Comparison of ENCODE assay signal across 23 cellular contexts in genomic region chr10:16384064-16384463, GRCh38. TPM values are rescaled to one million over a fixed set of nuclear protein-coding genes. Genes with fewer than 3 reads are reported as not detected.
A peak's percentile ranks its signal among the peaks of the same experiment; 100 is the strongest.
DNase-seq lines count a peak whose midpoint lies in the region; TF ChIP-seq lines count a peak whose summit lies in the region.
"Had no signal": no experiment of that assay in that cellular context is flagged by ENCODE, and none has a peak within 500 bp of the region (broad histone marks: within the 10 kb centered on the region; RNA-seq: fewer than 3 reads in every experiment).

No MANE protein-coding gene starts in this region.

- no CpG with 5 or more reads among the region's 13 CpGs for WGBS in neuronal stem cell (ENCODE audit: extremely low coverage in 2 of 2, insufficient read length in 2 of 2, insufficient replicate concordance in 1 of 2), 2 donors

- H2BK120ac ChIP-seq in neuronal stem cell (ENCODE audit: low read depth, low read length): no peak overlapping the region

- POLR2A ChIA-PET in CD8-positive, alpha-beta memory T cell (lab: Charles Lee): no interaction called here

- no peak for TF ChIP-seq CTCF in HFFc6 (IDR thresholded peaks at IDR 0.05)

- H3K9me3 Mint-ChIP-seq in HFFc6: peaks cover 11% of the 10 kb centered on the region
- H3K9me3 Mint-ChIP-seq in CD8-positive, alpha-beta memory T cell: no peaks in the 10 kb centered on the region
- H3K9me3 Mint-ChIP-seq: activated naive CD4-positive, alpha-beta T cell treated with anti-CD3 and anti-CD28 coated beads, Interleukin-2, amount 50 U/mL, for 72 hours; CD4-positive, CD25-positive, alpha-beta regulatory T cell; central memory CD8-positive, alpha-beta T cell; stimulated activated naive CD8-positive, alpha-beta T cell treated with anti-CD3 and anti-CD28 coated beads, Interleukin-15, Interleukin-2, amounts not matched to agents 100 ng/mL and 50 ng/mL, for 24 hours had no signal

- H3K4me1 ChIP-seq in neuronal stem cell (ENCODE audit: control insufficient read depth in 2 of 2, insufficient read depth in 1 of 2, low read depth in 1 of 2, low read length in 2 of 2): peaks cover 0 to 2% of the 10 kb centered on the region in 2 donors
- no peaks in the 10 kb centered on the region for H3K4me1 ChIP-seq in CD8-positive, alpha-beta memory T cell (ENCODE audit: insufficient read depth, low read length)
- H3K4me1 ChIP-seq: ascending aorta, right atrium auricular region, SJCRH30, tibial nerve had no signal

- H3K27me3 ChIP-seq in neuronal stem cell (ENCODE audit: control insufficient read depth in 3 of 3, insufficient read depth in 3 of 3, low read depth in 1 of 3, low read length in 3 of 3): peaks cover 0 to 5% (median 0%) of the 10 kb centered on the region in 3 experiments
- no peaks in the 10 kb centered on the region for H3K27me3 ChIP-seq in CD8-positive, alpha-beta memory T cell (ENCODE audit: insufficient read depth, low read length, poor library complexity, severe bottlenecking)
- H3K27me3 ChIP-seq: ascending aorta, right atrium auricular region, tibial nerve had no signal

- no peak overlapping the region for H3K4me3 ChIP-seq in neuronal stem cell (ENCODE audit: low read length in 2 of 2)
- H3K4me3 ChIP-seq in CD8-positive, alpha-beta memory T cell (ENCODE audit: low read length): no peak overlapping the region
- H3K4me3 ChIP-seq: ascending aorta, lung, right atrium auricular region, SJCRH30, tibial nerve had no signal

- H3K4ac ChIP-seq in neuronal stem cell (ENCODE audit: low read length): no peak overlapping the region

- no peak overlapping the region for H2BK15ac ChIP-seq in neuronal stem cell (ENCODE audit: low read length)

- no peak overlapping the region for H3K9ac ChIP-seq in neuronal stem cell (ENCODE audit: low read depth, low read length, poor library complexity)

- H3K4me1 Mint-ChIP-seq in HFFc6 (ENCODE audit: low read depth): 0 out of 2 replicates have a peak, but pooled peaks cover 4% of the 10 kb centered on the region
- no peaks in the 10 kb centered on the region for H3K4me1 Mint-ChIP-seq in CD8-positive, alpha-beta memory T cell
- H3K4me1 Mint-ChIP-seq: central memory CD8-positive, alpha-beta T cell had no signal

- H3K4me2 ChIP-seq in neuronal stem cell (ENCODE audit: insufficient read depth, low read length, poor library complexity, severe bottlenecking): no peak overlapping the region

- no peak overlapping the region for H2AK5ac ChIP-seq in neuronal stem cell (ENCODE audit: low read depth, low read length)

- CTCF ChIA-PET in CD8-positive, alpha-beta memory T cell (lab: Charles Lee): no interaction called here

- H3K36me3 Mint-ChIP-seq in HFFc6 (ENCODE audit: low read depth): no peaks in the 10 kb centered on the region
- H3K36me3 Mint-ChIP-seq in CD8-positive, alpha-beta memory T cell: no peaks in the 10 kb centered on the region
- H3K36me3 Mint-ChIP-seq: activated naive CD4-positive, alpha-beta T cell treated with anti-CD3 and anti-CD28 coated beads, Interleukin-2, amount 50 U/mL, for 72 hours; CD4-positive, CD25-positive, alpha-beta regulatory T cell had no signal

- H3K14ac ChIP-seq in neuronal stem cell (ENCODE audit: low read length): no peak overlapping the region

- H3K36me3 ChIP-seq in neuronal stem cell (replicated peaks in 1 of 2; ENCODE audit: control insufficient read depth in 2 of 2, insufficient read depth in 2 of 2, low read length in 2 of 2): no peaks in the 10 kb centered on the region
- H3K36me3 ChIP-seq in CD8-positive, alpha-beta memory T cell (ENCODE audit: insufficient read depth, low read length): no peaks in the 10 kb centered on the region
- H3K36me3 ChIP-seq: ascending aorta, right atrium auricular region, SJCRH30, tibial nerve had no signal

- H4K8ac ChIP-seq in neuronal stem cell (ENCODE audit: low read depth, low read length): no peak overlapping the region

- no peak overlapping the region for H3K4me3 Mint-ChIP-seq in HFFc6
- no peak overlapping the region for H3K4me3 Mint-ChIP-seq in CD8-positive, alpha-beta memory T cell
- H3K4me3 Mint-ChIP-seq: CD4-positive, CD25-positive, alpha-beta regulatory T cell; central memory CD8-positive, alpha-beta T cell; stimulated activated naive CD8-positive, alpha-beta T cell treated with anti-CD3 and anti-CD28 coated beads, Interleukin-15, Interleukin-2, amounts not matched to agents 100 ng/mL and 50 ng/mL, for 24 hours had no signal

- no peak overlapping the region for H3K27ac ChIP-seq in neuronal stem cell (replicated peaks; ENCODE audit: low read length)
- H3K27ac ChIP-seq in CD8-positive, alpha-beta memory T cell (ENCODE audit: low read depth, low read length): no peak overlapping the region
- H3K27ac ChIP-seq: ascending aorta, right atrium auricular region, SJCRH30, tibial nerve had no signal

- DNase-seq in DMS 273 (lab: John Stamatoyannopoulos, UW; ENCODE audit: unreplicated experiment) (peak; percentile 94), NCI-H1092 (lab: John Stamatoyannopoulos, UW) (peak; percentile 80), SK-N-DZ (ENCODE audit: low spot score) (peak; percentile 82), myocyte (ENCODE audit: low read depth) (peak; percentile 26), HFFc6 (no peak), neuronal stem cell (ENCODE audit: low spot score) (no peak), NCI-H2107 (lab: John Stamatoyannopoulos, UW) (no peak)
- DNase-seq in CD8-positive, alpha-beta memory T cell: no peak
- DNase-seq: activated CD4-positive, alpha-beta T cell treated with anti-CD3 and anti-CD28 coated beads for 48 hours; CD4-positive, CD25-positive, alpha-beta regulatory T cell; DMS79 treated with DMSO at 0.1 percent for 48 hours; islet precursor cell; Kasumi-1; NCI-H1105; NK-92 treated with Interleukin-12 subunit alpha and Interleukin-12 subunit beta, amount 100 ng/mL, for 24 hours; SJCRH30 had no signal

- no peak overlapping the region for H3K18ac ChIP-seq in neuronal stem cell (ENCODE audit: low read length)

- no peak overlapping the region for H2AFZ ChIP-seq in neuronal stem cell (ENCODE audit: low read length)

- H2BK12ac ChIP-seq in neuronal stem cell (ENCODE audit: low read length): no peak overlapping the region

- no peak overlapping the region for H3K27ac Mint-ChIP-seq in HFFc6
- H3K27ac Mint-ChIP-seq in CD8-positive, alpha-beta memory T cell: no peak overlapping the region
- H3K27ac Mint-ChIP-seq: activated naive CD4-positive, alpha-beta T cell treated with anti-CD3 and anti-CD28 coated beads, Interleukin-2, amount 50 U/mL, for 72 hours; CD4-positive, CD25-positive, alpha-beta regulatory T cell; stimulated activated naive CD8-positive, alpha-beta T cell treated with anti-CD3 and anti-CD28 coated beads, Interleukin-15, Interleukin-2, amounts not matched to agents 100 ng/mL and 50 ng/mL, for 24 hours had no signal

- no peaks in the 10 kb centered on the region for H3K79me1 ChIP-seq in neuronal stem cell (ENCODE audit: low read depth, low read length)

- H3K23ac ChIP-seq in neuronal stem cell (ENCODE audit: low read depth, low read length, poor library complexity): no peak overlapping the region

- no peaks in the 10 kb centered on the region; the same call in 1 of the 2 replicates for H3K27me3 Mint-ChIP-seq in HFFc6 (ENCODE audit: insufficient read depth)
- peaks cover 4 to 9% of the 10 kb centered on the region in 2 donors for H3K27me3 Mint-ChIP-seq in CD8-positive, alpha-beta memory T cell

- H4K91ac ChIP-seq in neuronal stem cell (ENCODE audit: low read depth, low read length, poor library complexity): no peak overlapping the region

- H3K9me3 ChIP-seq in neuronal stem cell (replicated peaks in 1 of 2; ENCODE audit: control insufficient read depth in 2 of 2, insufficient read depth in 1 of 2, low read depth in 1 of 2, low read length in 2 of 2): no peaks in the 10 kb centered on the region
- H3K9me3 ChIP-seq in CD8-positive, alpha-beta memory T cell (ENCODE audit: low read length): no peaks in the 10 kb centered on the region
- H3K9me3 ChIP-seq: ascending aorta, right atrium auricular region, SJCRH30, tibial nerve had no signal

- H2BK5ac ChIP-seq in neuronal stem cell (ENCODE audit: low read length): no peak overlapping the region

RNA-seq across cellular contexts. Expression of gene PTER, which starts 52.7 kb away (rescaled TPM):
- 0.15 TPM in 1 of 2 replicates, not detected in the other for polyA plus RNA-seq in SK-N-DZ (2014; cell fraction: cytosol; rRNA removed)
- not detected in 2 replicates for polyA plus RNA-seq in SK-N-DZ (2014; cell fraction: nucleus; rRNA removed)
- 1.7 and 3.1 TPM in 2 replicates for total RNA-seq in myocyte
- 0.98 TPM for polyA plus RNA-seq in myocyte (2012)
- 1 to 10 TPM in 4 of 6 experiments, under 1 TPM in 2; 0.47 to 4.7 (median 3.0) TPM for total RNA-seq in HFFc6 (2021; fragmentation: NEBNext Ultra II Directional; extraction: Animal tissue kit (Norgen Biotek cat#: 25700))
- 6.0 TPM for polyA plus RNA-seq in neuronal stem cell (2013, experiment 1 of 2)
- polyA plus RNA-seq in neuronal stem cell (2013, experiment 2 of 2): 6.1 TPM
- 10 to 100 TPM; 24.1 to 26.0 TPM for total RNA-seq in CD8-positive, alpha-beta memory T cell
- 18.3 TPM for polyA plus RNA-seq in CD8-positive, alpha-beta memory T cell

Comparison
In these comparisons a context has a peak if more than half of its experiments do, and no peak if none do; other contexts are left out.
1. DNase-seq: peak in DMS 273 (single experiment), NCI-H1092 (single experiment), SK-N-DZ (single experiment) and myocyte (single experiment); none in HFFc6 (single experiment), neuronal stem cell (single experiment), CD8-positive, alpha-beta memory T cell (0 of 5) and NCI-H2107 (single experiment).